ENCODE assay signal across 19 cellular contexts in genomic region chr19:45020071-45020470, GRCh38. TPM values are rescaled to one million over a fixed set of nuclear protein-coding genes. Genes with fewer than 3 reads are reported as not detected.
DNase-seq lines count a peak whose midpoint lies in the region; ATAC-seq, FAIRE-seq and TF ChIP-seq lines count a peak whose summit lies in the region.
"Had no signal": no experiment of that assay in that cellular context is flagged by ENCODE, and none has a peak within 500 bp of the region (broad histone marks: within the 10 kb centered on the region; RNA-seq: fewer than 3 reads in every experiment).

No MANE protein-coding gene starts in this region.

- peaks cover 8 to 14% of the 10 kb centered on the region in 2 donors for H3K4me1 Mint-ChIP-seq in natural killer cell
- H3K4me1 Mint-ChIP-seq in natural killer cell treated with Interleukin-12 subunit alpha and Interleukin-12 subunit beta and Interleukin-15 and Interleukin-18, amount 100 ng/mL, for 72 hours (ENCODE audit: low read depth in 2 of 2): peaks cover 7 to 9% of the 10 kb centered on the region in 2 donors
- peaks cover 14% of the 10 kb centered on the region for H3K4me1 Mint-ChIP-seq in central memory CD8-positive, alpha-beta T cell

- H3K4me3 Mint-ChIP-seq in natural killer cell: peak overlapping the region; percentile 4
- no peak overlapping the region for H3K4me3 Mint-ChIP-seq in natural killer cell treated with Interleukin-12 subunit alpha and Interleukin-12 subunit beta and Interleukin-15 and Interleukin-18, amount 100 ng/mL, for 72 hours
- H3K4me3 Mint-ChIP-seq in central memory CD8-positive, alpha-beta T cell: no peak overlapping the region
- H3K4me3 Mint-ChIP-seq: B cell; CD4-positive, alpha-beta T cell; GM23338 had no signal

- H3K9me3 ChIP-seq in small intestine (ENCODE audit: control insufficient read depth, low read depth) (no peaks in the 10 kb centered on the region), colonic mucosa (no peaks in the 10 kb centered on the region)

- H3K9ac ChIP-seq in colonic mucosa (ENCODE audit: low read depth in 2 of 2, low read length in 2 of 2): no peak overlapping the region

- H3K27ac ChIP-seq in small intestine (ENCODE audit: low read depth in 1 of 2, low read length in 1 of 2): no peak overlapping the region
- H3K27ac ChIP-seq in colonic mucosa: no peak overlapping the region
- H3K27ac ChIP-seq: HL-60 had no signal

- intact Hi-C loops in natural killer cell (cut with micrococcal nuclease): no loop called here
- intact Hi-C loops in colonic mucosa (cut with DNase I): no loop called here

- peak overlapping the region in 1 of 2 donors; percentile 64 for H3K27ac Mint-ChIP-seq in natural killer cell
- no peak overlapping the region for H3K27ac Mint-ChIP-seq in natural killer cell treated with Interleukin-12 subunit alpha and Interleukin-12 subunit beta and Interleukin-15 and Interleukin-18, amount 100 ng/mL, for 72 hours
- H3K27ac Mint-ChIP-seq in central memory CD8-positive, alpha-beta T cell (ENCODE audit: low read depth): peak overlapping the region; percentile 71
- H3K27ac Mint-ChIP-seq: CD4-positive, alpha-beta T cell had no signal

- H3K27me3 Mint-ChIP-seq in natural killer cell (ENCODE audit: low read depth in 2 of 2): no peaks in the 10 kb centered on the region
- no peaks in the 10 kb centered on the region for H3K27me3 Mint-ChIP-seq in natural killer cell treated with Interleukin-12 subunit alpha and Interleukin-12 subunit beta and Interleukin-15 and Interleukin-18, amount 100 ng/mL, for 72 hours
- no peaks in the 10 kb centered on the region for H3K27me3 Mint-ChIP-seq in central memory CD8-positive, alpha-beta T cell
- H3K27me3 Mint-ChIP-seq: B cell; CD4-positive, alpha-beta T cell had no signal

- no peak overlapping the region for H3K4me3 ChIP-seq in small intestine (ENCODE audit: low read depth in 1 of 2, low read length in 2 of 2)
- no peak overlapping the region for H3K4me3 ChIP-seq in colonic mucosa
- H3K4me3 ChIP-seq: GM23338 had no signal

- H3K36me3 ChIP-seq in small intestine (ENCODE audit: control insufficient read depth in 2 of 2, insufficient read depth in 2 of 2, low read length in 2 of 2) (peaks cover 0 to 5% of the 10 kb centered on the region in 2 donors), colonic mucosa (no peaks in the 10 kb centered on the region)

- 27 to 73% (median 36%) methylated on average over 3 of the region's 3 CpGs for WGBS in small intestine, 3 donors

- no peak for ATAC-seq in natural killer cell
- no peak for ATAC-seq in natural killer cell treated with Interleukin-12 subunit alpha and Interleukin-12 subunit beta and Interleukin-15 and Interleukin-18, amount 100 ng/mL, for 72 hours
- ATAC-seq in central memory CD8-positive, alpha-beta T cell (replicated peaks; ENCODE audit: extremely low read depth, poor library complexity, severe bottlenecking): no peak
- ATAC-seq: GM23338 had no signal

- DNase-seq in natural killer cell (no peak), MV-4-11 (lab: John Stamatoyannopoulos, UW) (peak; percentile 73), small intestine (peak; percentile 69), colonic mucosa (no peak), SHP77 (lab: John Stamatoyannopoulos, UW) (no peak), DMS153 treated with DMSO at 0.1 percent for 48 hours (lab: John Stamatoyannopoulos, UW; ENCODE audit: unreplicated experiment) (no peak)
- DNase-seq in natural killer cell treated with Interleukin-12 subunit alpha and Interleukin-12 subunit beta and Interleukin-15 and Interleukin-18, amount 100 ng/mL, for 72 hours (ENCODE audit: low spot score): no peak
- no peak for DNase-seq in central memory CD8-positive, alpha-beta T cell (ENCODE audit: low spot score in 2 of 2)
- DNase-seq: 8988T; C1 segment of cervical spinal cord; CD4-positive, alpha-beta T cell; DMS79 treated with DMSO at 0.1 percent for 48 hours; EL; H7 had no signal

- H3K4me1 ChIP-seq in small intestine (ENCODE audit: control insufficient read depth in 2 of 2, insufficient read depth in 1 of 2, low read depth in 1 of 2, low read length in 1 of 2) (no peaks in the 10 kb centered on the region), colonic mucosa (no peaks in the 10 kb centered on the region)

- H3K9me3 Mint-ChIP-seq in natural killer cell: no peaks in the 10 kb centered on the region
- no peaks in the 10 kb centered on the region for H3K9me3 Mint-ChIP-seq in natural killer cell treated with Interleukin-12 subunit alpha and Interleukin-12 subunit beta and Interleukin-15 and Interleukin-18, amount 100 ng/mL, for 72 hours
- H3K9me3 Mint-ChIP-seq in central memory CD8-positive, alpha-beta T cell: no peaks in the 10 kb centered on the region
- H3K9me3 Mint-ChIP-seq: CD4-positive, alpha-beta T cell; GM23338 had no signal

- no peaks in the 10 kb centered on the region for H3K36me3 Mint-ChIP-seq in natural killer cell
- H3K36me3 Mint-ChIP-seq in natural killer cell treated with Interleukin-12 subunit alpha and Interleukin-12 subunit beta and Interleukin-15 and Interleukin-18, amount 100 ng/mL, for 72 hours: peaks cover 5% of the 10 kb centered on the region
- H3K36me3 Mint-ChIP-seq in central memory CD8-positive, alpha-beta T cell (ENCODE audit: insufficient read depth): peaks cover 38% of the 10 kb centered on the region

- TF ChIP-seq CTCF in natural killer cell (IDR thresholded peaks at IDR 0.05) (no peak), colonic mucosa (IDR thresholded peaks at IDR 0.05) (no peak)

- no peaks in the 10 kb centered on the region for H3K27me3 ChIP-seq in small intestine (ENCODE audit: control insufficient read depth in 2 of 2, insufficient read depth in 2 of 2, low read length in 2 of 2)
- H3K27me3 ChIP-seq in colonic mucosa: no peaks in the 10 kb centered on the region

- FAIRE-seq in small intestine (lab: Jason Lieb, UNC): no peak
- FAIRE-seq: G401.6, GM12891 had no signal

RNA-seq across cellular contexts. Expression of gene CLASRP, which starts 18.8 kb away (rescaled TPM):
- 100 to 1,000 TPM; 142 to 160 (median 146) TPM for total RNA-seq in natural killer cell
- 100 to 1,000 TPM in 1 of 2 donors, 10 to 100 TPM in 1; 84.1 to 147 TPM for total RNA-seq in natural killer cell treated with Interleukin-12 subunit alpha and Interleukin-12 subunit beta and Interleukin-15 and Interleukin-18, amount 100 ng/mL, for 72 hours
- 100 to 1,000 TPM in 1 of 3 donors, 10 to 100 TPM in 2; 55.3 to 117 (median 83.5) TPM for polyA plus RNA-seq in small intestine
- total RNA-seq in colonic mucosa: 10 to 100 TPM; 53.5 to 82.6 TPM

RNA-seq across cellular contexts. Expression of gene RELB, which starts 18.8 kb away (rescaled TPM):
- total RNA-seq in natural killer cell (100 to 1,000 TPM in 2 of 3 donors, 10 to 100 TPM in 1; 92.4 to 119 (median 105) TPM), colonic mucosa (10 to 100 TPM; 17.1 to 42.4 TPM)
- 10 to 100 TPM; 47.0 to 81.6 TPM for total RNA-seq in natural killer cell treated with Interleukin-12 subunit alpha and Interleukin-12 subunit beta and Interleukin-15 and Interleukin-18, amount 100 ng/mL, for 72 hours
- 10 to 100 TPM; 11.6 to 41.3 (median 23.7) TPM for polyA plus RNA-seq in small intestine

RNA-seq across cellular contexts. Expression of gene ZNF296, which starts 56.2 kb away (rescaled TPM):
- total RNA-seq in natural killer cell (1 to 10 TPM; 5.1 to 8.0 (median 8.0) TPM), colonic mucosa (1 to 10 TPM; 3.4 to 7.0 TPM)
- total RNA-seq in natural killer cell treated with Interleukin-12 subunit alpha and Interleukin-12 subunit beta and Interleukin-15 and Interleukin-18, amount 100 ng/mL, for 72 hours: 1 to 10 TPM; 5.0 to 5.5 TPM
- 10 to 100 TPM in 1 of 3 donors, 1 to 10 TPM in 2; 4.7 to 10.3 (median 8.6) TPM for polyA plus RNA-seq in small intestine

RNA-seq across cellular contexts. Expression of gene GEMIN7, which starts 59.0 kb away (rescaled TPM):
- total RNA-seq in natural killer cell (10 to 100 TPM; 27.7 to 28.7 (median 27.9) TPM), colonic mucosa (10 to 100 TPM; 22.4 to 37.5 TPM)
- total RNA-seq in natural killer cell treated with Interleukin-12 subunit alpha and Interleukin-12 subunit beta and Interleukin-15 and Interleukin-18, amount 100 ng/mL, for 72 hours: 10 to 100 TPM; 59.0 TPM
- 10 to 100 TPM; 33.2 to 49.7 (median 37.6) TPM for polyA plus RNA-seq in small intestine

Comparison
In these comparisons a context has a peak if more than half of its experiments do, and no peak if none do; other contexts are left out.
1. DNase-seq: peak in MV-4-11 (single experiment) and small intestine (single experiment); none in natural killer cell (single experiment), natural killer cell treated with Interleukin-12 subunit alpha and Interleukin-12 subunit beta and Interleukin-15 and Interleukin-18, amount 100 ng/mL, for 72 hours (single experiment), central memory CD8-positive, alpha-beta T cell (0 of 2), colonic mucosa (single experiment), SHP77 (0 of 2) and DMS153 treated with DMSO at 0.1 percent for 48 hours (single experiment).